In genomic region chr22:18023509-18024275, GRCh38 we compare ENCODE assay signal across 8 cellular contexts. TPM values are rescaled to one million over a fixed set of nuclear protein-coding genes. Genes with fewer than 3 reads are reported as not detected.
DNase-seq lines count a peak whose midpoint lies in the region; ATAC-seq and FAIRE-seq lines count a peak whose summit lies in the region.

No MANE protein-coding gene starts in this region.

- ATAC-seq in right cardiac atrium (peak; percentile 95 to 96), HG03354 (IDR thresholded peaks at IDR 0.05; ENCODE audit: poor library complexity, severe bottlenecking, unreplicated experiment) (no peak), HG02763 (IDR thresholded peaks at IDR 0.05; ENCODE audit: unreplicated experiment) (no peak)

- no peak overlapping the region for H2BK12ac ChIP-seq in trophoblast cell (ENCODE audit: low read length)

- H3K14ac ChIP-seq in trophoblast cell (ENCODE audit: low read length), result no peak overlapping the region

- H3K4me3 ChIP-seq in right cardiac atrium (ENCODE audit: low read length) (peak overlapping the region; percentile 44), trophoblast cell (ENCODE audit: low read depth, low read length) (peak overlapping the region; percentile 68)

- H3K4me2 ChIP-seq in trophoblast cell (ENCODE audit: low read length), result peak overlapping the region; percentile 94

- no peaks in the 10 kb centered on the region for H3K27me3 ChIP-seq in right cardiac atrium (ENCODE audit: control insufficient read depth, insufficient read depth)
- peaks cover 10% of the 10 kb centered on the region for H3K27me3 ChIP-seq in trophoblast cell (ENCODE audit: insufficient read depth, low read length)

- intact Hi-C loops in right cardiac atrium (cut with DNase I), result loop anchor here in 3 of 4 donors (5.0 to 10.0 kb wide), 5 partner anchors 49 to 199 kb away; partner anchors contain the start of gene PEX26 (in 3 of the 3)

- H2AK5ac ChIP-seq in trophoblast cell (ENCODE audit: low read length), result no peak overlapping the region

- WGBS in right cardiac atrium, result 1% methylated on average over 47 of the region's 47 CpGs
- WGBS in trophoblast cell (ENCODE audit: extremely low coverage, insufficient coverage, insufficient read length), result no CpG with 5 or more reads among the region's 47 CpGs

- no peak overlapping the region for H2BK5ac ChIP-seq in trophoblast cell (ENCODE audit: low read depth, low read length, poor library complexity)

- no peak overlapping the region for H3K23ac ChIP-seq in trophoblast cell (ENCODE audit: low read length)

- no peak overlapping the region for H3K4ac ChIP-seq in trophoblast cell (ENCODE audit: low read depth, low read length)

- H4K12ac ChIP-seq in trophoblast cell (ENCODE audit: low read depth, low read length), result no peak overlapping the region

- no peak overlapping the region for H4K91ac ChIP-seq in trophoblast cell (ENCODE audit: low read depth, low read length)

- DNase-seq in DMS 273 treated with DMSO at 0.1 percent for 48 hours (lab: John Stamatoyannopoulos, UW), result peak; percentile 30
- peak; percentile 82 for DNase-seq in HTR-8/SVneo (ENCODE audit: insufficient read length, low spot score)
- peak; percentile 91 for DNase-seq in RKO (ENCODE audit: low spot score)
- DNase-seq in astrocyte of the hippocampus (ENCODE audit: low read depth, low spot score), result peak; percentile 89
- peak; percentile 84 to 94 (median 90) for DNase-seq in right cardiac atrium
- peak; percentile 84 to 85 for DNase-seq in trophoblast cell

- peak overlapping the region; percentile 18 for H2AFZ ChIP-seq in trophoblast cell (ENCODE audit: insufficient read depth, low read length, poor library complexity)

- no peak overlapping the region for H2BK120ac ChIP-seq in trophoblast cell (ENCODE audit: insufficient read depth, low read length, poor library complexity)

- no peaks in the 10 kb centered on the region for H3K9me3 ChIP-seq in right cardiac atrium (ENCODE audit: control insufficient read depth, low read length)
- no peaks in the 10 kb centered on the region for H3K9me3 ChIP-seq in trophoblast cell (ENCODE audit: insufficient read depth, low read depth, low read length)

- no peaks in the 10 kb centered on the region for H3K36me3 ChIP-seq in trophoblast cell (ENCODE audit: control insufficient read depth in 1 of 2, insufficient read depth in 2 of 2, low read length in 2 of 2)

- peaks cover 3% of the 10 kb centered on the region for H3K4me1 ChIP-seq in right cardiac atrium (ENCODE audit: control insufficient read depth, insufficient read depth, low read length)
- peaks cover 4 to 12% of the 10 kb centered on the region in 2 experiments for H3K4me1 ChIP-seq in trophoblast cell (ENCODE audit: control insufficient read depth in 1 of 2, insufficient read depth in 2 of 2, low read length in 2 of 2)

- peak; percentile 85 for FAIRE-seq in HTR-8/SVneo (lab: Jason Lieb, UNC)

- H3K9ac ChIP-seq in trophoblast cell (ENCODE audit: low read length), result no peak overlapping the region

- H3K27ac ChIP-seq in right cardiac atrium (ENCODE audit: low read length), result peak overlapping the region; percentile 44
- H3K27ac ChIP-seq in trophoblast cell (ENCODE audit: low read depth, low read length), result no peak overlapping the region

- no peak overlapping the region for H4K8ac ChIP-seq in trophoblast cell (ENCODE audit: low read depth, low read length)

- H3K79me2 ChIP-seq in trophoblast cell (ENCODE audit: control insufficient read depth, insufficient read depth, low read length, poor library complexity), result no peaks in the 10 kb centered on the region

- H3K79me1 ChIP-seq in trophoblast cell (ENCODE audit: low read length), result no peaks in the 10 kb centered on the region

- no peak overlapping the region for H3K18ac ChIP-seq in trophoblast cell (ENCODE audit: low read length)

RNA-seq across cellular contexts. Expression of gene MICAL3, which starts 0.7 kb away (rescaled TPM):
- 100 to 1,000 TPM in 1 of 4 donors, 10 to 100 TPM in 3; 72.1 to 105 (median 79.1) TPM for total RNA-seq in right cardiac atrium
- polyA plus RNA-seq in right cardiac atrium, result 30.4 TPM
- 18.1 and 20.6 TPM in 2 replicates for polyA plus RNA-seq in trophoblast cell (2013)

RNA-seq across cellular contexts. Expression of gene PEX26, which starts 54.1 kb away (rescaled TPM):
- total RNA-seq in right cardiac atrium, result 10 to 100 TPM; 19.5 to 23.5 (median 23.3) TPM
- polyA plus RNA-seq in right cardiac atrium, result 17.4 TPM
- polyA plus RNA-seq in trophoblast cell (2013), result 17.5 and 17.8 TPM in 2 replicates

Comparison
In these comparisons a context has a peak if more than half of its experiments do, and no peak if none do; other contexts are left out.
1. DNase-seq: peak in every context shown above with its lines; median percentile 91 in RKO; 90 in right cardiac atrium; 89 in astrocyte of the hippocampus; 84 in trophoblast cell; 82 in HTR-8/SVneo; 30 in DMS 273 treated with DMSO at 0.1 percent for 48 hours.
2. ATAC-seq: peak in right cardiac atrium (2 of 2); none in HG03354 (single experiment) and HG02763 (single experiment).